Comparison of ENCODE assay signal across 19 cellular contexts in the genomic region with DNA sequence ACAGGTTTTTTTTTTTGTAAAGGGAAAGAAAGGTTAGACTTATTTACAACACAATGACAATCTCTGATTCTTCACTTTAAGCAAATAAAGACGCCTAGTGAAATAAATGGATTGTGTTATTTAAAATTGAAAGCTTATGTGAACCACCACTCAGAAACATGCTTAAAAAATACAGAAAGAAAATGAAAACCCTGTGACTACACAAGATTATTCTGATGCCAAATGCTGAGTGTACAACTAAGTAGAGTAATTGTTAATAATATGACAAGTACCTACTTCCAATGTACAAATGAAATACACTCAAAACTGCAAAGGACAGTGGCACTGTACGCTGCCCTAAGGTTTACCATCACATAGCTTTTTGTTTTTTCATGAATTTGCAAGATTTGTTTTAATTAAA. TPM values are rescaled to one million over a fixed set of nuclear protein-coding genes. Genes with fewer than 3 reads are reported as not detected.
"Had no signal": no experiment of that assay in that cellular context is flagged by ENCODE, and none has a peak within 500 bp of the region (broad histone marks: within the 10 kb centered on the region; RNA-seq: fewer than 3 reads in every experiment).

No MANE protein-coding gene starts in this region.

- DNase-seq: activated CD4-positive, alpha-beta T cell treated with anti-CD3 and anti-CD28 coated beads, Interleukin-2, amount 50 U/mL, for 4 hours; activated effector memory CD4-positive, alpha-beta T cell treated with anti-CD3 and anti-CD28 coated beads, Interleukin-2, amount 50 U/mL, for 16 hours; activated naive CD4-positive, alpha-beta T cell treated with anti-CD3 and anti-CD28 coated beads, Interleukin-2, amount 50 U/mL, for 16 hours; activated T-cell treated with anti-CD3 and anti-CD28 coated beads, Interleukin-2, amount 50 U/mL, for 72 hours; effector memory CD8-positive, alpha-beta T cell; kidney; left lung; naive thymus-derived CD4-positive, alpha-beta T cell; SK-N-SH; stimulated activated CD4-positive, alpha-beta T cell treated with anti-CD3 and anti-CD28 coated beads, Interleukin-4, amount 100 ng/mL, for 24 hours had no signal

- ATAC-seq: activated T-cell treated with anti-CD3 and anti-CD28 coated beads, Interleukin-2, amount 50 U/mL, for 72 hours; effector memory CD8-positive, alpha-beta T cell; mucosa of descending colon; naive thymus-derived CD4-positive, alpha-beta T cell; stimulated activated effector memory CD8-positive, alpha-beta T cell treated with anti-CD3 and anti-CD28 coated beads, Interleukin-12 subunit alpha, Interleukin-12 subunit beta, amount 100 ng/mL, for 72 hours had no signal

- H3K9me3 ChIP-seq: left lung, mucosa of descending colon, SK-N-SH, transverse colon had no signal

- H3K27me3 ChIP-seq: cardiac muscle cell, left lung, transverse colon had no signal

- H3K36me3 ChIP-seq: cardiac muscle cell, left lung, transverse colon had no signal

- H3K9ac ChIP-seq: parathyroid adenoma, SK-N-SH had no signal

- FAIRE-seq: kidney, TTC549 had no signal

- H3K27ac ChIP-seq: cardiac muscle cell, left lung, parathyroid adenoma, transverse colon had no signal

- H3K4me3 ChIP-seq: cardiac muscle cell, left lung, mucosa of descending colon, smooth muscle cell, transverse colon had no signal

- H3K4me1 ChIP-seq: parathyroid adenoma, transverse colon had no signal

RNA-seq across cellular contexts. Expression of gene BLID, which starts 1.0 kb away (rescaled TPM):
- total RNA-seq: activated CD8-positive, alpha-beta memory T cell treated with anti-CD3 and anti-CD28 coated beads for 36 hours; activated T-cell treated with anti-CD3 and anti-CD28 coated beads, Interleukin-2, amount 50 U/mL, for 72 hours; dermis blood vessel endothelial cell; kidney; naive thymus-derived CD4-positive, alpha-beta T cell; transverse colon had no signal
